10 cellular contexts compared by ENCODE assay signal in the genomic region with DNA sequence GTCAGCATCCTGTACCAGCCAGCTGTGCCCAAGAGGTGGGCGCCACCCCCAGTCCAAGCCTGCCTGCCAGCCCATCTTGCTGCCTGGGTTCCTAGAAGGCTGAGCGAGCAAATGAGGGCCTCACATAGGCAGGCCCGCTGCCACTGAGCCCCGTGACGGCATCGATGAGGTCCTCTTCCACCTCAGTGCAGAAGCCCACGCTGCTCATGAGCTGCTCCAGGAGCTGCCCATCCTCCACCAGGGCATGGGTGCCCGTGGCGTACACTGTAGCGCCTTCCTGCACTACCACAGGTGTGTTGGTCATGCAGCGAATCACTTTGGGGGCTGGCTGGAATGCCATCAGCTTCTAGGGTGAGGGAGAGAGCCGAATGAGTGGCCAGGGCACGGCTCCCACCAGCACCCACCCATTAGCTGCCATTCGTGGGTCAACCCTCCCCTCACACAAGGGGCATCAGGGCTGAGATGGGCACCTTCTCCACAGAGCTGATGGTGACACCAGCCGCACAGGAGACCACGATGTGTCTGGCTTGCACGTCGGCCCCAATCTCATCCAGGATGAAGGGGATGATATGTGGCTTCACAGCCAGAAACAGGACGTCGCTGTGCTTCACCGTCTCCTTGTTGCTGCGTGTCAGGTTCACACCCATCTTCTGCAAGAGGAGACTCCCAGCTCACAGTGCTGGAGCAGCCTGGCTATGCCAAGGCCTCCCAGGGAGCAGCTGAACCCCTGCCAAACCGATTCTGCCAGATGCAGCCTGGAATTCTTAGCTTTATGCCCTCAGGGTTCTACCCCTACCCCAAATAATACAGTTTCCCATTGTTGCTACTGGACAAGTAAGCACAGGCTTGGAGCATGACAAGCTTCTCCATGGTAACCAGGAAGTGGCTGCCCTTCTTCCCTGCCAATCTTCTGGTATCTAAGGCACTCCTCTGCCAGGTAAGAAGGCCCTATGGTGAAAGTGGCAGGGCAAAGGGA. TPM values are rescaled to one million over a fixed set of nuclear protein-coding genes. Genes with fewer than 3 reads are reported as not detected.
DNase-seq lines count a peak whose midpoint lies in the region; TF ChIP-seq lines count a peak whose summit lies in the region.
"Had no signal": no experiment of that assay in that cellular context is flagged by ENCODE, and none has a peak within 500 bp of the region (broad histone marks: within the 10 kb centered on the region; RNA-seq: fewer than 3 reads in every experiment).

No MANE protein-coding gene starts in this region.

- peak overlapping the region; percentile 96 for H3K4me3 Mint-ChIP-seq in activated T-cell treated with anti-CD3 and anti-CD28 coated beads, Interleukin-2, amount 50 U/mL, for 24 hours

- peaks cover 16 to 46% (median 41%) of the 10 kb centered on the region in 4 donors for H3K36me3 ChIP-seq in stomach

- H3K27ac Mint-ChIP-seq in activated T-cell treated with anti-CD3 and anti-CD28 coated beads, Interleukin-2, amount 50 U/mL, for 24 hours = peak overlapping the region; percentile 97

- intact Hi-C loops in stomach (cut with DNase I; ENCODE audit: low total_unique reads) = no loop called here

- peaks cover 20 to 52% (median 45%) of the 10 kb centered on the region in 4 donors for H3K4me1 ChIP-seq in stomach

- H3K9me3 ChIP-seq in stomach = no peaks in the 10 kb centered on the region

- H3K4me3 ChIP-seq in epithelial cell of esophagus (ENCODE audit: low read length) (no peak overlapping the region), stomach (peak overlapping the region in 1 of 4 donors; percentile 93)

- no peaks in the 10 kb centered on the region for H3K27me3 Mint-ChIP-seq in activated T-cell treated with anti-CD3 and anti-CD28 coated beads, Interleukin-2, amount 50 U/mL, for 24 hours

- no peak for TF ChIP-seq POLR2A in stomach (IDR thresholded peaks at IDR 0.05)

- no peaks in the 10 kb centered on the region for H3K9me3 Mint-ChIP-seq in activated T-cell treated with anti-CD3 and anti-CD28 coated beads, Interleukin-2, amount 50 U/mL, for 24 hours

- WGBS in stomach, 5 donors = 78 to 88% (median 86%) methylated on average over 15 to 23 of the region's 23 CpGs

- H3K27me3 ChIP-seq in stomach = no peaks in the 10 kb centered on the region

- peaks cover 67% of the 10 kb centered on the region for H3K36me3 Mint-ChIP-seq in activated T-cell treated with anti-CD3 and anti-CD28 coated beads, Interleukin-2, amount 50 U/mL, for 24 hours (ENCODE audit: low read depth)

- no peak for TF ChIP-seq EP300 in stomach (IDR thresholded peaks at IDR 0.05)

- peak overlapping the region in 3 of 5 donors; percentile 25 to 99 (median 91) for H3K27ac ChIP-seq in stomach

- peaks cover 62% of the 10 kb centered on the region for H3K4me1 Mint-ChIP-seq in activated T-cell treated with anti-CD3 and anti-CD28 coated beads, Interleukin-2, amount 50 U/mL, for 24 hours (ENCODE audit: low read depth)

- no peak for DNase-seq in activated T-cell treated with anti-CD3 and anti-CD28 coated beads, Interleukin-2, amount 50 U/mL, for 24 hours
- no peak for DNase-seq in activated T-cell treated with anti-CD3 and anti-CD28 coated beads, Interleukin-2, amount 50 U/mL, for 1 hour
- DNase-seq in NCI-H69 (lab: John Stamatoyannopoulos, UW) (peak; percentile 99), epithelial cell of esophagus (ENCODE audit: low read depth) (peak; percentile 97), stomach (no peak), SW480 (ENCODE audit: low spot score) (no peak), T1000 (lab: John Stamatoyannopoulos, UW) (no peak), middle frontal gyrus (ENCODE audit: extremely low spot score, low spot score) (no peak)
- DNase-seq: Kasumi-1 had no signal

- TF ChIP-seq CTCF in epithelial cell of esophagus (IDR thresholded peaks at IDR 0.05; ENCODE audit: insufficient read depth, low read depth, low read length, missing control alignments) (no peak), stomach (IDR thresholded peaks at IDR 0.05) (no peak)

RNA-seq across cellular contexts. Expression of gene PYCR2, which starts 2.0 kb away (rescaled TPM):
- total RNA-seq in stomach = 10 to 100 TPM; 20.1 to 42.9 (median 21.8) TPM
- 10 to 100 TPM; 39.0 to 59.4 (median 39.9) TPM for polyA plus RNA-seq in stomach

RNA-seq across cellular contexts. Expression of gene LEFTY2, which starts 19.0 kb away (rescaled TPM):
- total RNA-seq in stomach = 100 to 1,000 TPM in 1 of 5 donors, under 1 TPM in 1, not detected in 3; 0.18 to 138 TPM
- polyA plus RNA-seq in stomach = under 1 TPM in 1 of 3 donors, not detected in 2; 0.13 TPM

RNA-seq across cellular contexts. Expression of gene LEFTY1, which starts 33.1 kb away (rescaled TPM):
- 100 to 1,000 TPM in 1 of 5 donors, under 1 TPM in 1, not detected in 3; 0.55 to 499 TPM for total RNA-seq in stomach
- under 1 TPM; 0.37 to 0.73 (median 0.61) TPM for polyA plus RNA-seq in stomach
- total RNA-seq: fibroblast of villous mesenchyme had no signal

RNA-seq across cellular contexts. Expression of gene TMEM63A, which starts 39.8 kb away (rescaled TPM):
- total RNA-seq in stomach = 100 to 1,000 TPM in 3 of 5 donors, 10 to 100 TPM in 2; 82.6 to 208 (median 101) TPM
- polyA plus RNA-seq in stomach = 10 to 100 TPM in 2 of 3 donors, 1 to 10 TPM in 1; 5.3 to 25.7 (median 22.8) TPM

Comparison
In these comparisons a context has a peak if more than half of its experiments do, and no peak if none do; other contexts are left out.
1. DNase-seq: peak in NCI-H69 (single experiment) and epithelial cell of esophagus (single experiment); none in activated T-cell treated with anti-CD3 and anti-CD28 coated beads, Interleukin-2, amount 50 U/mL, for 24 hours (single experiment), activated T-cell treated with anti-CD3 and anti-CD28 coated beads, Interleukin-2, amount 50 U/mL, for 1 hour (single experiment), stomach (single experiment), SW480 (single experiment), T1000 (single experiment) and middle frontal gyrus (single experiment).